24 cellular contexts compared by ENCODE assay signal in genomic region chr11:87347860-87348259, GRCh38.
"Had no signal": no experiment of that assay in that cellular context is flagged by ENCODE, and none has a peak within 500 bp of the region (broad histone marks: within the 10 kb centered on the region; RNA-seq: fewer than 3 reads in every experiment).

No MANE protein-coding gene starts in this region.

- H3K36me3 ChIP-seq: ascending aorta, breast epithelium, gastrocnemius medialis had no signal

- H3K27me3 ChIP-seq: ascending aorta, breast epithelium, dorsolateral prefrontal cortex, gastrocnemius medialis had no signal

- H3K4me1 ChIP-seq: ascending aorta, breast epithelium had no signal

- H3K4me3 ChIP-seq: ascending aorta, breast epithelium, coronary artery, dorsolateral prefrontal cortex, gastrocnemius medialis had no signal

- H3K27ac ChIP-seq: ascending aorta, breast epithelium, coronary artery, dorsolateral prefrontal cortex, gastrocnemius medialis had no signal

- ATAC-seq: activated CD4-positive, CD25-positive, alpha-beta regulatory T cell treated with anti-CD3 and anti-CD28 coated beads, Interleukin-2, amount 50 U/mL, for 24 hours; activated CD8-positive, alpha-beta memory T cell treated with anti-CD3 and anti-CD28 coated beads, Interleukin-2, amount 10 ng/mL, durations not matched to agents 7 days and 5 days; activated CD8-positive, alpha-beta T cell treated with anti-CD3 and anti-CD28 coated beads, Interleukin-2, amount 10 ng/mL, durations not matched to agents 7 days and 5 days; activated naive CD4-positive, alpha-beta T cell treated with anti-CD3 and anti-CD28 coated beads, Interleukin-2, amount 50 U/mL, for 72 hours; esophagus mucosa; gastrocnemius medialis had no signal

- DNase-seq: activated B cell treated with CpG ODN at 0.5 μM for 24 hours; activated CD4-positive, alpha-beta memory T cell treated with anti-CD3 and anti-CD28 coated beads for 36 hours; activated CD8-positive, alpha-beta memory T cell treated with anti-CD3 and anti-CD28 coated beads, Interleukin-2, amount 10 ng/mL, durations not matched to agents 7 days and 5 days; activated CD8-positive, alpha-beta memory T cell treated with anti-CD3 and anti-CD28 coated beads, Interleukin-2, amount 50 U/mL, for 4 hours; activated CD8-positive, alpha-beta T cell treated with anti-CD3 and anti-CD28 coated beads, Interleukin-2, amount 10 ng/mL, durations not matched to agents 7 days and 5 days; activated effector memory CD4-positive, alpha-beta T cell treated with anti-CD3 and anti-CD28 coated beads, Interleukin-2, amount 50 U/mL, for 16 hours; activated naive CD4-positive, alpha-beta T cell; activated naive CD4-positive, alpha-beta T cell treated with anti-CD3 and anti-CD28 coated beads, Interleukin-2, amount 10 ng/mL, durations not matched to agents 7 days and 5 days; activated naive CD8-positive, alpha-beta T cell treated with anti-CD3 and anti-CD28 coated beads, Interleukin-2, amount 10 ng/mL, durations not matched to agents 7 days and 5 days; activated T-cell treated with anti-CD3 and anti-CD28 coated beads, Interleukin-2, amount 50 U/mL, for 1 hour; activated T-cell treated with anti-CD3 and anti-CD28 coated beads, Interleukin-2, amount 50 U/mL, for 48 hours; dorsolateral prefrontal cortex; effector memory CD4-positive, alpha-beta T cell; endodermal cell; foreskin fibroblast; gastrocnemius medialis; glutamatergic neuron; T-helper 2 cell had no signal

- H3K9me3 ChIP-seq: ascending aorta, breast epithelium, gastrocnemius medialis had no signal
